Comparison of ENCODE assay signal across 13 cellular contexts in genomic region chr7:50396856-50397255, GRCh38. TPM values are rescaled to one million over a fixed set of nuclear protein-coding genes. Genes with fewer than 3 reads are reported as not detected.
DNase-seq lines count a peak whose midpoint lies in the region; ATAC-seq and TF ChIP-seq lines count a peak whose summit lies in the region.
"Had no signal": no experiment of that assay in that cellular context is flagged by ENCODE, and none has a peak within 500 bp of the region (broad histone marks: within the 10 kb centered on the region; RNA-seq: fewer than 3 reads in every experiment).

No MANE protein-coding gene starts in this region.

- no peaks in the 10 kb centered on the region for H3K27me3 ChIP-seq in ovary

- H3K27ac Mint-ChIP-seq in activated CD4-positive, alpha-beta memory T cell treated with anti-CD3 and anti-CD28 coated beads, Interleukin-2, amount 10 ng/mL, durations not matched to agents 7 days and 5 days, result peak overlapping the region; percentile 90
- H3K27ac Mint-ChIP-seq: type B pancreatic cell had no signal

- H3K27ac ChIP-seq in ovary, result no peak overlapping the region

- H3K4me3 ChIP-seq in ovary, result no peak overlapping the region

- POLR2A ChIA-PET in activated CD4-positive, alpha-beta memory T cell treated with anti-CD3 and anti-CD28 coated beads, Interleukin-2, amount 10 ng/mL, durations not matched to agents 7 days and 5 days (lab: Charles Lee), result interaction anchor here (0.7 to 1.5 kb wide), 5 partner anchors 23 to 192 kb away, joined by 3 to 5 read pairs (median 4); partner anchors contain the start of gene FIGNL1
- POLR2A ChIA-PET in HEK293T (lab: Yijun Ruan, JAX), result no interaction called here

- peak; percentile 20 for ATAC-seq in HG02884 (IDR thresholded peaks at IDR 0.05; ENCODE audit: unreplicated experiment)
- ATAC-seq in stimulated activated naive CD8-positive, alpha-beta T cell treated with anti-CD3 and anti-CD28 coated beads, Interleukin-15, Interleukin-2, amounts not matched to agents 100 U/mL and 50 U/mL, for 24 hours, result peak; percentile 30

- no peaks in the 10 kb centered on the region for H3K9me3 ChIP-seq in ovary

- peaks cover 78% of the 10 kb centered on the region for H3K4me1 Mint-ChIP-seq in activated CD4-positive, alpha-beta memory T cell treated with anti-CD3 and anti-CD28 coated beads, Interleukin-2, amount 10 ng/mL, durations not matched to agents 7 days and 5 days

- peak overlapping the region; percentile 62 for H3K4me3 Mint-ChIP-seq in activated CD4-positive, alpha-beta memory T cell treated with anti-CD3 and anti-CD28 coated beads, Interleukin-2, amount 10 ng/mL, durations not matched to agents 7 days and 5 days
- H3K4me3 Mint-ChIP-seq: type B pancreatic cell had no signal

- peak; percentile 30 for DNase-seq in activated T-cell treated with anti-CD3 and anti-CD28 coated beads, Interleukin-2, amount 50 U/mL, for 1 hour
- DNase-seq in activated T-cell treated with anti-CD3 and anti-CD28 coated beads for 4 hours (no peak), ovary (no peak), GM13976 (ENCODE audit: low spot score) (no peak), HEK293T (ENCODE audit: extremely low spot score) (no peak)
- DNase-seq in activated CD4-positive, alpha-beta memory T cell treated with anti-CD3 and anti-CD28 coated beads, Interleukin-2, amount 10 ng/mL, durations not matched to agents 7 days and 5 days, result no peak
- DNase-seq in stimulated activated naive CD8-positive, alpha-beta T cell treated with anti-CD3 and anti-CD28 coated beads, Interleukin-15, Interleukin-2, amounts not matched to agents 100 U/mL and 50 U/mL, for 24 hours, result no peak
- DNase-seq: activated CD4-positive, alpha-beta T cell treated with anti-CD3 and anti-CD28 coated beads for 1 hour; kidney; NCI-H187; stimulated activated CD4-positive, alpha-beta T cell treated with anti-CD3 and anti-CD28 coated beads, Interleukin-4, amount 100 ng/mL, for 1 hour had no signal

- in situ Hi-C loops in GM13976 (cut with MboI; ENCODE audit: low sequenced_read_pairs, unreplicated experiment), result no loop called here

- no peak for TF ChIP-seq POLR2A in ovary (IDR thresholded peaks at IDR 0.05)

- no peaks in the 10 kb centered on the region for H3K9me3 Mint-ChIP-seq in activated CD4-positive, alpha-beta memory T cell treated with anti-CD3 and anti-CD28 coated beads, Interleukin-2, amount 10 ng/mL, durations not matched to agents 7 days and 5 days
- H3K9me3 Mint-ChIP-seq: type B pancreatic cell had no signal

- peaks cover 89% of the 10 kb centered on the region for H3K36me3 Mint-ChIP-seq in activated CD4-positive, alpha-beta memory T cell treated with anti-CD3 and anti-CD28 coated beads, Interleukin-2, amount 10 ng/mL, durations not matched to agents 7 days and 5 days (ENCODE audit: low read depth)
- H3K36me3 Mint-ChIP-seq: type B pancreatic cell had no signal

- H3K27me3 Mint-ChIP-seq in activated CD4-positive, alpha-beta memory T cell treated with anti-CD3 and anti-CD28 coated beads, Interleukin-2, amount 10 ng/mL, durations not matched to agents 7 days and 5 days, result no peaks in the 10 kb centered on the region
- H3K27me3 Mint-ChIP-seq: type B pancreatic cell had no signal

- no peaks in the 10 kb centered on the region for H3K36me3 ChIP-seq in ovary

- H3K4me1 ChIP-seq in ovary (ENCODE audit: insufficient read depth), result no peaks in the 10 kb centered on the region

- no peak for TF ChIP-seq EP300 in ovary (IDR thresholded peaks at IDR 0.05)

- WGBS in ovary, 3 donors, result 85 to 89% (median 89%) methylated on average over 2 of the region's 2 CpGs

- TF ChIP-seq CTCF in ovary (IDR thresholded peaks at IDR 0.05) (no peak), GM13976 (IDR thresholded peaks at IDR 0.05; ENCODE audit: borderline replicate concordance, control extremely low read depth, extremely low read depth, insufficient read depth, missing control alignments) (no peak)

- CTCF ChIA-PET in activated CD4-positive, alpha-beta memory T cell treated with anti-CD3 and anti-CD28 coated beads, Interleukin-2, amount 10 ng/mL, durations not matched to agents 7 days and 5 days (lab: Charles Lee), result interaction anchor here (2.1 to 3.2 kb wide), 2 partner anchors 21 to 28 kb away, joined by 7 to 13 read pairs; no protein-coding TSS in a partner anchor
- CTCF ChIA-PET in HEK293T (lab: Yijun Ruan, JAX), result no interaction called here

- intact Hi-C loops in ovary (cut with DNase I), result no loop called here

TF ChIP-seq in HEK293T, 16 proteins besides CTCF, POLR2A, EP300 and RAD21:
- no peak for TF ChIP-seq TARDBP (IDR thresholded peaks at IDR 0.05)

RNA-seq across cellular contexts. Expression of gene FIGNL1, which starts 53.3 kb away (rescaled TPM):
- 10 to 100 TPM; 39.7 to 41.2 TPM for total RNA-seq in activated CD4-positive, alpha-beta memory T cell treated with anti-CD3 and anti-CD28 coated beads, Interleukin-2, amount 10 ng/mL, durations not matched to agents 7 days and 5 days
- total RNA-seq in ovary, result 10 to 100 TPM in 5 of 7 donors, 1 to 10 TPM in 2; 6.8 to 13.7 (median 11.5) TPM
- polyA plus RNA-seq in ovary, result 1 to 10 TPM; 6.6 to 9.5 TPM
